8 cellular contexts compared by ENCODE assay signal in the genomic region with DNA sequence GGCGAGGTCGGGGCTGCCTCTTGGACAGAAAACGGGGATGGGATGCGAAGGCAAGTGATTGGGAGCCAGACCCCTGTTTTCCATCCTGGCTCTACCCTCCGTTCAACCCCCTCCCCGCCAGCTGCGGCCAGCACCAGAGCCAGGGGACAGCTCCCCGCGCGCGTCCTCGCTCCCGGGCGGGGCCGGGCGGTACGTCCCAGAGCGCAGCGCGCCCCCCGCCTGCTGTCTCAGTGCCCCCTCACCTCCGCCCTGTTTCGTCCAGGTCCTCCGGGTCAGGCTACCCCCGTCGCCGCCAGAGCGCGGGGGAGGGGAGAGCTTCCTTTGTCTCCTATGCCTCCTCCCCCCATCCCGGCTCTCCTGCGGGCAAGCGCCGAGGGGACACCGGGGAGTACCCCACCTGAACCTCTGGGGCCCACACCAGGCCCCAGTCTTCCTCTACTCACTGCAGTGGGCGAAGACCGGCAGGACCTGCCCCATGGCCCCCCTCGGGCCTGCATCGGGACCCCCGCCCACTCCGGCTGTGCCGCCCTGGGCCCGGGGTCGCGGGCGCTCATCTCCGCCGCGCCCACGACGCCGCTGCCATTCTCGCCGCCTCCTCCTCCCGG. TPM values are rescaled to one million over a fixed set of nuclear protein-coding genes. Genes with fewer than 3 reads are reported as not detected.
DNase-seq lines count a peak whose midpoint lies in the region; ATAC-seq and TF ChIP-seq lines count a peak whose summit lies in the region.

No MANE protein-coding gene starts in this region.

- peak; percentile 20 for DNase-seq in DMS79 treated with DMSO at 0.1 percent for 48 hours (lab: John Stamatoyannopoulos, UW)
- peak; percentile 50 for DNase-seq in SK-N-DZ (ENCODE audit: low spot score)
- DNase-seq in central memory CD8-positive, alpha-beta T cell (ENCODE audit: low spot score in 2 of 2): peak in 1 of 2 donors; percentile 23
- no peak for DNase-seq in stomach
- no peak for DNase-seq in cerebellar cortex (ENCODE audit: low spot score)

- intact Hi-C loops in stomach (cut with DNase I; ENCODE audit: low total_unique reads): no loop called here

- peak overlapping the region; percentile 82 for H3K4me3 Mint-ChIP-seq in central memory CD8-positive, alpha-beta T cell

- ATAC-seq in HG02798 (IDR thresholded peaks at IDR 0.05; ENCODE audit: poor library complexity, unreplicated experiment) (peak; percentile 3), GM18858 (IDR thresholded peaks at IDR 0.05; ENCODE audit: unreplicated experiment) (no peak)
- peak; percentile 20 for ATAC-seq in central memory CD8-positive, alpha-beta T cell (replicated peaks; ENCODE audit: extremely low read depth, poor library complexity, severe bottlenecking)

- no peaks in the 10 kb centered on the region for H3K9me3 Mint-ChIP-seq in central memory CD8-positive, alpha-beta T cell

- WGBS in liver: 2% methylated on average over 54 of the region's 54 CpGs
- 0 to 2% (median 1%) methylated on average over 25 to 54 of the region's 54 CpGs for WGBS in stomach, 5 donors

- H3K4me1 ChIP-seq in liver (ENCODE audit: control insufficient read depth in 4 of 4, insufficient read depth in 4 of 4, low read length in 3 of 4) (peaks cover 18 to 30% (median 26%) of the 10 kb centered on the region in 4 donors), stomach (peaks cover 43 to 68% (median 56%) of the 10 kb centered on the region in 4 donors)

- H3K27me3 ChIP-seq in liver (ENCODE audit: control insufficient read depth in 4 of 4, insufficient read depth in 4 of 4, low read length in 3 of 4) (peaks cover 0 to 6% (median 2%) of the 10 kb centered on the region in 4 donors), stomach (peaks cover 0 to 60% (median 9%) of the 10 kb centered on the region in 3 donors)

- no peak for TF ChIP-seq POLR2A in stomach (IDR thresholded peaks at IDR 0.05)

- TF ChIP-seq RAD21 in liver (IDR thresholded peaks at IDR 0.05): no peak

- H3K27me3 Mint-ChIP-seq in central memory CD8-positive, alpha-beta T cell: peaks cover 24% of the 10 kb centered on the region

- H3K4me3 ChIP-seq in liver (ENCODE audit: low read depth in 1 of 3, low read length in 3 of 3): peak overlapping the region in 2 of 3 donors; percentile 46 to 60
- H3K4me3 ChIP-seq in stomach: peak overlapping the region; percentile 63 to 75 (median 68)

- H3K9ac ChIP-seq in liver (ENCODE audit: low read depth in 1 of 2, low read length in 2 of 2): no peak overlapping the region

- H3K9me3 ChIP-seq in liver (ENCODE audit: control insufficient read depth in 4 of 4, low read length in 3 of 4): no peaks in the 10 kb centered on the region
- no peaks in the 10 kb centered on the region for H3K9me3 ChIP-seq in stomach

- H3K36me3 ChIP-seq in liver (ENCODE audit: control insufficient read depth in 4 of 4, insufficient read depth in 3 of 4, low read depth in 1 of 4, low read length in 3 of 4): no peaks in the 10 kb centered on the region
- H3K36me3 ChIP-seq in stomach: no peaks in the 10 kb centered on the region

- TF ChIP-seq CTCF in liver (IDR thresholded peaks at IDR 0.05; ENCODE audit: low read depth, low read length, missing input control): no peak
- no peak for TF ChIP-seq CTCF in stomach (IDR thresholded peaks at IDR 0.05)

- H3K27ac Mint-ChIP-seq in central memory CD8-positive, alpha-beta T cell (ENCODE audit: low read depth): peak overlapping the region; percentile 74

- TF ChIP-seq EP300 in stomach (IDR thresholded peaks at IDR 0.05): no peak

- peaks cover 12% of the 10 kb centered on the region for H3K36me3 Mint-ChIP-seq in central memory CD8-positive, alpha-beta T cell (ENCODE audit: insufficient read depth)

- H3K27ac ChIP-seq in liver (ENCODE audit: low read depth in 1 of 2, low read length in 2 of 2): no peak overlapping the region
- peak overlapping the region in 4 of 5 donors; percentile 9 to 66 (median 56) for H3K27ac ChIP-seq in stomach

- peaks cover 47% of the 10 kb centered on the region for H3K4me1 Mint-ChIP-seq in central memory CD8-positive, alpha-beta T cell

TF ChIP-seq in liver, 16 proteins besides CTCF, POLR2A, EP300 and RAD21:
- TF ChIP-seq HNF4G (IDR thresholded peaks at IDR 0.05) (no peak), NR2F2 (IDR thresholded peaks at IDR 0.05) (no peak), REST (IDR thresholded peaks at IDR 0.05) (peak; percentile 99)

RNA-seq across cellular contexts. Expression of gene RTN2, which starts 0.4 kb away (rescaled TPM):
- 35.2 and 50.4 TPM in 2 replicates for polyA plus RNA-seq in SK-N-DZ (2014; cell fraction: cytosol; rRNA removed)
- 33.0 and 40.4 TPM in 2 replicates for polyA plus RNA-seq in SK-N-DZ (2014; cell fraction: nucleus; rRNA removed)
- 1 to 10 TPM; 1.0 to 1.6 TPM for total RNA-seq in liver
- polyA plus RNA-seq in liver: 1 to 10 TPM; 1.3 to 3.5 TPM
- total RNA-seq in stomach: 10 to 100 TPM in 2 of 5 donors, 1 to 10 TPM in 2, not detected in 1; 2.0 to 37.3 (median 10.6) TPM
- polyA plus RNA-seq in stomach: 1 to 10 TPM; 4.7 to 9.3 (median 7.9) TPM

RNA-seq across cellular contexts. Expression of gene PPM1N, which starts 1.8 kb away (rescaled TPM):
- polyA plus RNA-seq in SK-N-DZ (2014; cell fraction: cytosol; rRNA removed): 7.6 and 9.1 TPM in 2 replicates
- 13.0 and 15.0 TPM in 2 replicates for polyA plus RNA-seq in SK-N-DZ (2014; cell fraction: nucleus; rRNA removed)
- total RNA-seq in liver (1 to 10 TPM in 1 of 2 donors, under 1 TPM in 1; 0.17 to 1.5 TPM), stomach (1 to 10 TPM in 1 of 5 donors, under 1 TPM in 1, not detected in 3; 0.92 to 1.6 TPM)
- polyA plus RNA-seq in liver (under 1 TPM; 0.45 to 0.49 TPM), stomach (1 to 10 TPM; 1.9 to 5.2 (median 4.9) TPM)

RNA-seq across cellular contexts. Expression of gene VASP, which starts 10.8 kb away (rescaled TPM):
- 20.3 and 20.6 TPM in 2 replicates for polyA plus RNA-seq in SK-N-DZ (2014; cell fraction: cytosol; rRNA removed)
- 12.5 and 15.2 TPM in 2 replicates for polyA plus RNA-seq in SK-N-DZ (2014; cell fraction: nucleus; rRNA removed)
- total RNA-seq in liver (10 to 100 TPM; 20.2 to 29.1 TPM), stomach (100 to 1,000 TPM in 3 of 5 donors, 10 to 100 TPM in 2; 48.4 to 280 (median 119) TPM)
- polyA plus RNA-seq in liver (10 to 100 TPM in 1 of 2 donors, 1 to 10 TPM in 1; 7.3 to 25.3 TPM), stomach (100 to 1,000 TPM in 1 of 3 donors, 10 to 100 TPM in 2; 62.8 to 149 (median 76.0) TPM)

RNA-seq across cellular contexts. Expression of gene FOSB, which starts 28.7 kb away (rescaled TPM):
- polyA plus RNA-seq in SK-N-DZ (2014; cell fraction: cytosol; rRNA removed): not detected in 2 replicates
- not detected in 2 replicates for polyA plus RNA-seq in SK-N-DZ (2014; cell fraction: nucleus; rRNA removed)
- 1 to 10 TPM in 1 of 2 donors, under 1 TPM in 1; 0.28 to 1.3 TPM for total RNA-seq in liver
- polyA plus RNA-seq in liver: under 1 TPM; 0.18 to 0.51 TPM
- 10 to 100 TPM in 2 of 5 donors, 1 to 10 TPM in 3; 1.2 to 76.8 (median 5.5) TPM for total RNA-seq in stomach
- 10 to 100 TPM in 2 of 3 donors, 1 to 10 TPM in 1; 6.9 to 20.9 (median 11.1) TPM for polyA plus RNA-seq in stomach

Comparison
In these comparisons a context has a peak if more than half of its experiments do, and no peak if none do; other contexts are left out.
1. DNase-seq: peak in DMS79 treated with DMSO at 0.1 percent for 48 hours (single experiment) and SK-N-DZ (single experiment); none in stomach (single experiment) and cerebellar cortex (single experiment).
2. H3K27ac ChIP-seq: peak in stomach (4 of 5); none in liver (0 of 2).